Comparison of ENCODE assay signal across 14 cellular contexts in the genomic region with DNA sequence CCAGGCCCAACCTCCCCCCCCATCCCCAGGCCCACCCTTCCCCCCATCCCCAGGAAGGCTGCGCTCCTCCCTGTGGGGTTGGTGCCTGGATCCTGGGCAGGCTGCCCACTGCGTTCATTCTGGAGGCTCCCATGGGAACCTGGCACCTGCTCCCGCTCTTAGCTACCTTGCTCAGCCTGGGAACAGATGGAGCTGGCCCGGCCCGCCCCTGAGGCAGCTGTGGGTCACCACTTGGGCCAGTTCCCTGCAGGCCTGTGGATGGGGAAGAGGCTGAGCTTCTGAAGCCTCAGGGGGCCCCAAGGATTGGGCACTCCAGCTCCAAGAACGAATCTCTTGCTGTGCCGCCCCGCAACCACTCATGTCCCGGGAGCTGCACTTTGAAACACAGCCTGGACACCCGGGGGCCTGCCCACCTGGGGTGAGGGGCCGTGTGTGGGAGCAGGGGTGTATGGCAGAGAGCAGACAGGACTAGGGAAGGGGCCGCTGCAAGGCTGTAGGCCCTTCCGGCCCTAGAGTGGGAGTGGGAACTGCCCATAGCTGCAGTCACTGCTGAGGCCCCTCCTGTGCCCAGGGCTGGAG. TPM values are rescaled to one million over a fixed set of nuclear protein-coding genes. Genes with fewer than 3 reads are reported as not detected.
DNase-seq lines count a peak whose midpoint lies in the region; ATAC-seq lines count a peak whose summit lies in the region.
"Had no signal": no experiment of that assay in that cellular context is flagged by ENCODE, and none has a peak within 500 bp of the region (broad histone marks: within the 10 kb centered on the region; RNA-seq: fewer than 3 reads in every experiment).

No MANE protein-coding gene starts in this region.

- H3K27me3 ChIP-seq in aorta (ENCODE audit: control insufficient read depth in 1 of 2, insufficient read depth in 2 of 2, low read length in 1 of 2) = no peaks in the 10 kb centered on the region
- H3K27me3 ChIP-seq: ascending aorta had no signal

- intact Hi-C loops in aorta (cut with DNase I) = no loop called here

- DNase-seq in DMS153 (lab: John Stamatoyannopoulos, UW) (peak; percentile 88), NCI-H128 (lab: John Stamatoyannopoulos, UW; ENCODE audit: unreplicated experiment) (peak; percentile 54), NCI-H69 (lab: John Stamatoyannopoulos, UW) (peak; percentile 98), medulla oblongata (ENCODE audit: extremely low spot score) (peak; percentile 49), aorta (no peak), GOT3 (lab: John Stamatoyannopoulos, UW) (no peak), T-helper 9 cell (no peak)
- DNase-seq: activated T-cell treated with anti-CD3 and anti-CD28 coated beads, Interleukin-2, amount 50 U/mL, for 4 hours; CD8-positive, alpha-beta T cell; KG1 had no signal

- H3K4me1 ChIP-seq in aorta (ENCODE audit: control insufficient read depth in 1 of 2, insufficient read depth in 2 of 2, low read length in 2 of 2) = no peaks in the 10 kb centered on the region

- ATAC-seq in aorta (ENCODE audit: low FRiP score) (no peak), HG02981 (IDR thresholded peaks at IDR 0.05; ENCODE audit: unreplicated experiment) (no peak)
- ATAC-seq: activated T-cell treated with anti-CD3 and anti-CD28 coated beads, Interleukin-2, amount 50 U/mL, for 4 hours; CD8-positive, alpha-beta T cell; HCT116 had no signal

- WGBS in aorta, 2 donors = 67 to 71% methylated on average over 13 of the region's 13 CpGs

- no peaks in the 10 kb centered on the region for H3K9me3 ChIP-seq in aorta (ENCODE audit: control insufficient read depth, low read length)
- H3K9me3 ChIP-seq: ascending aorta had no signal

- H3K4me3 ChIP-seq in aorta (ENCODE audit: low read length in 2 of 2) = no peak overlapping the region
- H3K4me3 ChIP-seq: ascending aorta had no signal

- no peak overlapping the region for H3K27ac ChIP-seq in aorta (ENCODE audit: low read depth in 1 of 2, low read length in 2 of 2)
- H3K27ac ChIP-seq: ascending aorta, VCaP had no signal

- no peaks in the 10 kb centered on the region for H3K36me3 ChIP-seq in aorta (ENCODE audit: control insufficient read depth in 1 of 2, insufficient read depth in 2 of 2, low read length in 1 of 2)
- H3K36me3 ChIP-seq: ascending aorta had no signal

RNA-seq across cellular contexts. Expression of a gene that starts 37.7 kb away (rescaled TPM):
- total RNA-seq in aorta = 10 to 100 TPM; 22.8 to 49.3 TPM
- polyA plus RNA-seq in aorta = 10 to 100 TPM in 1 of 2 donors, 1 to 10 TPM in 1; 3.9 to 16.8 TPM

Comparison
In these comparisons a context has a peak if more than half of its experiments do, and no peak if none do; other contexts are left out.
1. DNase-seq: peak in DMS153 (single experiment), NCI-H128 (single experiment), NCI-H69 (single experiment) and medulla oblongata (single experiment); none in aorta (0 of 2), GOT3 (single experiment) and T-helper 9 cell (single experiment).